8 cellular contexts compared by ENCODE assay signal in the genomic region with DNA sequence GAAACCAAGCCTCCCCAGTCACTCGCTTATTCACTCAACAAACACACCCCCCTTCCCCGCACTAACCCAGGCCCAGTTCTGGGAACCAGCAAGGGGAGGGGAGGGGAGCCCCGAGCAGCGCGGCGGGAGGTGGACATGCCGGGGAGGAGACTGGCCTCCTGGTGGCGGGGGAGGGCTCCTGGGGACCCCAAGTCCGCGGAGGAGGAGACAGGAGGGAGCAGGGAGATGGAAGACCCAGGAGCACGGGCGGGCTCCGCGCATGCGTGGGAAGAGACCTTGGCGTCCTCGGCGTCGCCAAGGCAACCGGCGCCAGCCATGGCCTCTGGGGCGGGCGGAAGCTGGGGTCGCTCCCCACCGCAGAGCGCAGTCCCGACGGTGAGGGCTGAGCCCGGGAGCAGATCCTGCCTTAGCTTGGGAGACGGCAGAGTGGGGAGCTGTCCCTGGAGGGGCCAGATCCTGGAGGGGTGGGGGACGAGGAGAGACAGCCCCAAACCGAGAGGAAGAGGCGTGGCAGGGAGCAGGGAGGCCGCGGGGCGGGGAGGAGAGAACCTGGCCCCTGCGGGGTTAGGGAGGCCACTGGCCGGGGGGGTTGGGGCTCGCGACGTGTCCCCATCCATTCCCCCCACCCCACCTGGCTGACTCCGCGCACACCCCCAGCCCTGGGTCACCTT.
DNase-seq lines count a peak whose midpoint lies in the region; ATAC-seq and TF ChIP-seq lines count a peak whose summit lies in the region.

A gene (plus strand): TSS at position 302 of the 671 bp plus-strand sequence. CDS start 14 bp downstream, at position 316.

- H3K36me3 Mint-ChIP-seq in activated naive CD8-positive, alpha-beta T cell treated with anti-CD3 and anti-CD28 coated beads, Interleukin-2, amount 50 U/mL, for 24 hours (ENCODE audit: low read depth): peaks cover under 1% of the 10 kb centered on the region

- no peaks in the 10 kb centered on the region for H3K27me3 Mint-ChIP-seq in activated naive CD8-positive, alpha-beta T cell treated with anti-CD3 and anti-CD28 coated beads, Interleukin-2, amount 50 U/mL, for 24 hours

- ATAC-seq in activated naive CD8-positive, alpha-beta T cell treated with anti-CD3 and anti-CD28 coated beads, Interleukin-2, amount 50 U/mL, for 24 hours: peak; percentile 72
- ATAC-seq in GM18505 (IDR thresholded peaks at IDR 0.05; ENCODE audit: unreplicated experiment): no peak

- H3K9me3 Mint-ChIP-seq in activated naive CD8-positive, alpha-beta T cell treated with anti-CD3 and anti-CD28 coated beads, Interleukin-2, amount 50 U/mL, for 24 hours: no peaks in the 10 kb centered on the region

- H3K4me1 Mint-ChIP-seq in activated naive CD8-positive, alpha-beta T cell treated with anti-CD3 and anti-CD28 coated beads, Interleukin-2, amount 50 U/mL, for 24 hours: peaks cover 28% of the 10 kb centered on the region

- peak within 1 kb of the TSS; percentile 77 for H3K4me3 ChIP-seq in retinal pigment epithelial cell (ENCODE audit: low read length)

- no peak for TF ChIP-seq POLR2A in GM18505 (IDR thresholded peaks at IDR 0.05; ENCODE audit: borderline replicate concordance, extremely low read depth, insufficient read depth, insufficient read length)

- peak within 1 kb of the TSS; percentile 80 for H3K4me3 Mint-ChIP-seq in activated naive CD8-positive, alpha-beta T cell treated with anti-CD3 and anti-CD28 coated beads, Interleukin-2, amount 50 U/mL, for 24 hours

- TF ChIP-seq CTCF in retinal pigment epithelial cell (conservative IDR thresholded peaks at IDR 0.05; ENCODE audit: low read depth, low read length): no peak

- DNase-seq in NCI-H2081 (lab: John Stamatoyannopoulos, UW) (peak; percentile 48 to 53), NCI-H2081 treated with DMSO at 0.1 percent for 48 hours (lab: John Stamatoyannopoulos, UW) (no peak), Kasumi-1 (lab: John Stamatoyannopoulos, UW) (peak; percentile 35 to 53), T-helper 1 cell (peak; percentile 60 to 78 (median 69)), hepatic stellate cell (ENCODE audit: low spot score) (peak; percentile 93), retinal pigment epithelial cell (ENCODE audit: low read depth) (no peak)
- peak; percentile 75 for DNase-seq in activated naive CD8-positive, alpha-beta T cell treated with anti-CD3 and anti-CD28 coated beads, Interleukin-2, amount 50 U/mL, for 24 hours

- no peak within 1 kb of the TSS for H3K27ac Mint-ChIP-seq in activated naive CD8-positive, alpha-beta T cell treated with anti-CD3 and anti-CD28 coated beads, Interleukin-2, amount 50 U/mL, for 24 hours

Comparison
In these comparisons a context has a peak if more than half of its experiments do, and no peak if none do; other contexts are left out.
1. DNase-seq: peak in NCI-H2081 (2 of 2), Kasumi-1 (2 of 2), T-helper 1 cell (5 of 5), activated naive CD8-positive, alpha-beta T cell treated with anti-CD3 and anti-CD28 coated beads, Interleukin-2, amount 50 U/mL, for 24 hours (single experiment) and hepatic stellate cell (single experiment); none in NCI-H2081 treated with DMSO at 0.1 percent for 48 hours (single experiment) and retinal pigment epithelial cell (single experiment).